In genomic region chr12:130639759-130640158, GRCh38 we compare ENCODE assay signal across 17 cellular contexts.
DNase-seq lines count a peak whose midpoint lies in the region; ATAC-seq and TF ChIP-seq lines count a peak whose summit lies in the region.
"Had no signal": no experiment of that assay in that cellular context is flagged by ENCODE, and none has a peak within 500 bp of the region (broad histone marks: within the 10 kb centered on the region; RNA-seq: fewer than 3 reads in every experiment).

No MANE protein-coding gene starts in this region.

- DNase-seq in NCI-H526 (lab: John Stamatoyannopoulos, UW) (peak; percentile 67 to 78), NCI-H526 treated with DMSO at 0.1 percent for 48 hours (lab: John Stamatoyannopoulos, UW) (no peak), M059J (ENCODE audit: low read depth) (peak; percentile 40), left colon (peak in 1 of 2 donors; percentile 45), transverse colon (peak; percentile 45), head of caudate nucleus (no peak), prostate gland (ENCODE audit: low spot score) (no peak)
- DNase-seq in activated CD4-positive, alpha-beta T cell treated with anti-CD3 and anti-CD28 coated beads for 48 hours, result no peak
- DNase-seq: ACHN, AML-193, DMS 273 treated with DMSO at 0.1 percent for 48 hours, EL, IMR-90, Karpas-422, NCI-H2081, NCI-H446, SHP77 had no signal

- no peaks in the 10 kb centered on the region for H3K36me3 ChIP-seq in transverse colon
- H3K36me3 ChIP-seq in prostate gland, result no peaks in the 10 kb centered on the region

- TF ChIP-seq CTCF in transverse colon (IDR thresholded peaks at IDR 0.05) (no peak), prostate gland (IDR thresholded peaks at IDR 0.05) (no peak)

- H3K4me3 ChIP-seq in transverse colon (no peak overlapping the region), prostate gland (no peak overlapping the region)

- no peak for TF ChIP-seq EP300 in transverse colon (IDR thresholded peaks at IDR 0.05; ENCODE audit: low read depth)

- intact Hi-C loops in left colon (cut with DNase I, micrococcal nuclease), result no loop called here
- intact Hi-C loops in transverse colon (cut with DNase I; ENCODE audit: low total_unique reads), result no loop called here
- intact Hi-C loops in head of caudate nucleus (cut with DNase I), result no loop called here
- intact Hi-C loops in prostate gland (cut with DNase I), result no loop called here

- H3K9me3 ChIP-seq in transverse colon, result no peaks in the 10 kb centered on the region
- no peaks in the 10 kb centered on the region for H3K9me3 ChIP-seq in prostate gland

- peak overlapping the region in 1 of 4 donors; percentile 41 for H3K27ac ChIP-seq in transverse colon
- no peak overlapping the region for H3K27ac ChIP-seq in prostate gland

- WGBS in transverse colon (ENCODE audit: low coverage in 1 of 2), 2 donors, result 15 to 43% methylated on average over 2 to 7 of the region's 7 CpGs
- 26% methylated on average over 7 of the region's 7 CpGs for WGBS in prostate gland

- H3K4me1 ChIP-seq in transverse colon, result no peaks in the 10 kb centered on the region
- H3K4me1 ChIP-seq in prostate gland (replicated peaks), result no peaks in the 10 kb centered on the region

- no peaks in the 10 kb centered on the region for H3K27me3 ChIP-seq in transverse colon
- H3K27me3 ChIP-seq in prostate gland (replicated peaks; ENCODE audit: insufficient read depth), result no peaks in the 10 kb centered on the region

- TF ChIP-seq POLR2A in transverse colon (IDR thresholded peaks at IDR 0.05) (no peak), prostate gland (IDR thresholded peaks at IDR 0.05) (no peak)

- ATAC-seq in left colon, result peak; percentile 75

- in situ Hi-C loops in transverse colon (cut with MboI; ENCODE audit: low pct_ligation_motif_present in 1 of 4, low pct_unique_long_range_greater_than_20kb in 1 of 4, low sequenced_read_pairs in 3 of 4), result no loop called here

Comparison
In these comparisons a context has a peak if more than half of its experiments do, and no peak if none do; other contexts are left out.
1. DNase-seq: peak in NCI-H526 (2 of 2), M059J (single experiment) and transverse colon (single experiment); none in NCI-H526 treated with DMSO at 0.1 percent for 48 hours (single experiment), activated CD4-positive, alpha-beta T cell treated with anti-CD3 and anti-CD28 coated beads for 48 hours (single experiment), head of caudate nucleus (0 of 42) and prostate gland (single experiment).